1 cellular context compared by ENCODE assay signal in the genomic region with DNA sequence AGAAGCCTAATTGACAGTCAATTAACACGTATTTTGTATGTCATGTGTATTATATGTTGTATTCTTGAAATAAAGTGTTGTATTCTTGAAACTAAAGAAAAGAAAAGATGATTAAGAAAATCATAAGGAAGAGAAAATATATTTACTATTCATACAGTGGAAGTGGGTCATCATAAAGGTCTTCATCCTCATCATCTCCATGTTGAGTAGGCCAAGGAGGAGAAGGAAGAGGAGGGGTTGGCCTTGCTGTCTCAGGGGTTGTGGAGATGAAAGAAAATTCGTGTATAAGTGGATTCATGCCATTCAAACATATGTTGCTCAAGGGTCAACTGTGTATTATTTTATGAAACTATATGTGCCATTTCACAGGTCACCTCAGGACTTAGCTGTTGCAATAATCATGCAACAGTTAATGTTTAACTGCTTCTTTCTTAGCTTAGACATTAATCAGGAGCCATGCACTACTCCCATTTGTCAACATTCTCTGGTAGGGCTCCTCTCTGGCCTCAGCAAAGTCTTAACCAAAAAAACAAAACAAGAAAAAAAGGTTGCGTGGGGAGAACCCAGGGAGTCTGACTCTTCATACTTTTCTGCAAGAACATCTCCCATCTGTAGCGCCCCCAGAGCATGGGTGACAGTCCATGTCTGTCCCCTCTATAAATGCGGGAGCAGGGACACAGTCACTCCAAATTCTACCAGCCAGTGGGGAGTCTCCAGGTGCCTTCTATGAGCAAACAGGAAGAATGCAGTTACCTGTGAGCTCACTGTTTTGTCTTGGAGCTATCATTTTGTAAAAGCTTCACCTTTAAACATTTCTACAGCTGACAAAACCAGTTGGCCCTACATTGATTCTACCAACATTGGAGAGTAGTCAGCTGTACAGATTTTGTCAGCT.
TF ChIP-seq lines count a peak whose summit lies in the region.

No MANE protein-coding gene starts in this region.

TF ChIP-seq in HepG2, 621 proteins besides CTCF, POLR2A, EP300 and RAD21 (continued from another document and continues in another):
- TF ChIP-seq, protein P1, sequence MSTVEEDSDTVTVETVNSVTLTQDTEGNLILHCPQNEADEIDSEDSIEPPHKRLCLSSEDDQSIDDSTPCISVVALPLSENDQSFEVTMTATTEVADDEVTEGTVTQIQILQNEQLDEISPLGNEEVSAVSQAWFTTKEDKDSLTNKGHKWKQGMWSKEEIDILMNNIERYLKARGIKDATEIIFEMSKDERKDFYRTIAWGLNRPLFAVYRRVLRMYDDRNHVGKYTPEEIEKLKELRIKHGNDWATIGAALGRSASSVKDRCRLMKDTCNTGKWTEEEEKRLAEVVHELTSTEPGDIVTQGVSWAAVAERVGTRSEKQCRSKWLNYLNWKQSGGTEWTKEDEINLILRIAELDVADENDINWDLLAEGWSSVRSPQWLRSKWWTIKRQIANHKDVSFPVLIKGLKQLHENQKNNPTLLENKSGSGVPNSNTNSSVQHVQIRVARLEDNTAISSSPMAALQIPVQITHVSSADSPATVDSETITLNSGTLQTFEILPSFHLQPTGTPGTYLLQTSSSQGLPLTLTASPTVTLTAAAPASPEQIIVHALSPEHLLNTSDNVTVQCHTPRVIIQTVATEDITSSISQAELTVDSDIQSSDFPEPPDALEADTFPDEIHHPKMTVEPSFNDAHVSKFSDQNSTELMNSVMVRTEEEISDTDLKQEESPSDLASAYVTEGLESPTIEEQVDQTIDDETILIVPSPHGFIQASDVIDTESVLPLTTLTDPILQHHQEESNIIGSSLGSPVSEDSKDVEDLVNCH (CRISPR knock-in tag; IDR thresholded peaks at IDR 0.05), result no peak
- TF ChIP-seq RORA (CRISPR knock-in tag; IDR thresholded peaks at IDR 0.05) (no peak), SNAI1 (CRISPR knock-in tag; IDR thresholded peaks at IDR 0.05; ENCODE audit: borderline replicate concordance) (no peak), BORCS8-MEF2B (CRISPR knock-in tag; IDR thresholded peaks at IDR 0.05) (no peak), FOXC1 (CRISPR knock-in tag; IDR thresholded peaks at IDR 0.05; ENCODE audit: borderline replicate concordance) (no peak), MED1 (CRISPR knock-in tag; IDR thresholded peaks at IDR 0.05) (peak; percentile 93), ZNF136 (CRISPR knock-in tag; IDR thresholded peaks at IDR 0.05; ENCODE audit: low read depth) (no peak), RBFOX2 (IDR thresholded peaks at IDR 0.05; ENCODE audit: low read depth, low read length) (no peak), SAP130 (CRISPR knock-in tag; IDR thresholded peaks at IDR 0.05; ENCODE audit: low read depth) (peak; percentile 59; the same call in 1 of the 2 replicates), MIXL1 (CRISPR knock-in tag; IDR thresholded peaks at IDR 0.05) (0 out of 2 replicates have a peak, but pooled peaks have one; percentile 61), PHF20 (CRISPR knock-in tag; IDR thresholded peaks at IDR 0.05) (no peak), PLRG1 (conservative IDR thresholded peaks at IDR 0.05) (no peak), KLF6 (CRISPR knock-in tag; IDR thresholded peaks at IDR 0.05) (no peak), ZNF367 (CRISPR knock-in tag; IDR thresholded peaks at IDR 0.05; ENCODE audit: borderline replicate concordance) (no peak), TCF12 (IDR thresholded peaks at IDR 0.05) (no peak), TCF12 (CRISPR knock-in tag; IDR thresholded peaks at IDR 0.05) (no peak), RFXAP (CRISPR knock-in tag; IDR thresholded peaks at IDR 0.05; ENCODE audit: borderline replicate concordance) (no peak), PCBP2 (optimal IDR thresholded peaks at IDR 0.05; ENCODE audit: low read depth, low read length, poor library complexity, severe bottlenecking) (no peak), HMGA1 (CRISPR knock-in tag; conservative IDR thresholded peaks at IDR 0.05) (no peak), FOSL2 (CRISPR knock-in tag; IDR thresholded peaks at IDR 0.05) (0 out of 2 replicates have a peak, but pooled peaks have one; percentile 19), SOX13 (IDR thresholded peaks at IDR 0.05) (no peak), SOX13 (CRISPR knock-in tag; conservative IDR thresholded peaks at IDR 0.05 in 1 of 2, IDR thresholded peaks at IDR 0.05 in 1 of 2) (peak in 1 of 2 experiments; percentile 67; a peak in 2 of 4 replicates), ZNF780A (CRISPR knock-in tag; IDR thresholded peaks at IDR 0.05) (no peak), ZNF558 (CRISPR knock-in tag; IDR thresholded peaks at IDR 0.05; ENCODE audit: borderline replicate concordance) (no peak), ZSCAN25 (CRISPR knock-in tag; IDR thresholded peaks at IDR 0.05) (no peak), ELF4 (CRISPR knock-in tag; IDR thresholded peaks at IDR 0.05; ENCODE audit: borderline replicate concordance) (no peak), ZNF570 (CRISPR knock-in tag; IDR thresholded peaks at IDR 0.05; ENCODE audit: borderline replicate concordance) (no peak), ZNF207 (IDR thresholded peaks at IDR 0.05; ENCODE audit: borderline replicate concordance) (no peak), ZNF256 (CRISPR knock-in tag; conservative IDR thresholded peaks at IDR 0.05) (no peak), NR2C2 (CRISPR knock-in tag; IDR thresholded peaks at IDR 0.05; ENCODE audit: borderline replicate concordance) (peak; percentile 55; the same call in 1 of the 2 replicates), CENPT (CRISPR knock-in tag; IDR thresholded peaks at IDR 0.05; ENCODE audit: low read depth) (no peak), GATAD2A (CRISPR knock-in tag; IDR thresholded peaks at IDR 0.05) (peak; percentile 75), SMAD3 (CRISPR knock-in tag; IDR thresholded peaks at IDR 0.05) (0 out of 2 replicates have a peak, but pooled peaks have one; percentile 66), ZNF713 (CRISPR knock-in tag; IDR thresholded peaks at IDR 0.05) (no peak), ZNF292 (CRISPR knock-in tag; IDR thresholded peaks at IDR 0.05; ENCODE audit: borderline replicate concordance, low read depth) (no peak), ZNF777 (CRISPR knock-in tag; IDR thresholded peaks at IDR 0.05) (no peak), NR3C1 (CRISPR knock-in tag; IDR thresholded peaks at IDR 0.05) (no peak), HCFC1 (IDR thresholded peaks at IDR 0.05; ENCODE audit: low read depth, low read length) (no peak)
- TF ChIP-seq, protein P2, sequence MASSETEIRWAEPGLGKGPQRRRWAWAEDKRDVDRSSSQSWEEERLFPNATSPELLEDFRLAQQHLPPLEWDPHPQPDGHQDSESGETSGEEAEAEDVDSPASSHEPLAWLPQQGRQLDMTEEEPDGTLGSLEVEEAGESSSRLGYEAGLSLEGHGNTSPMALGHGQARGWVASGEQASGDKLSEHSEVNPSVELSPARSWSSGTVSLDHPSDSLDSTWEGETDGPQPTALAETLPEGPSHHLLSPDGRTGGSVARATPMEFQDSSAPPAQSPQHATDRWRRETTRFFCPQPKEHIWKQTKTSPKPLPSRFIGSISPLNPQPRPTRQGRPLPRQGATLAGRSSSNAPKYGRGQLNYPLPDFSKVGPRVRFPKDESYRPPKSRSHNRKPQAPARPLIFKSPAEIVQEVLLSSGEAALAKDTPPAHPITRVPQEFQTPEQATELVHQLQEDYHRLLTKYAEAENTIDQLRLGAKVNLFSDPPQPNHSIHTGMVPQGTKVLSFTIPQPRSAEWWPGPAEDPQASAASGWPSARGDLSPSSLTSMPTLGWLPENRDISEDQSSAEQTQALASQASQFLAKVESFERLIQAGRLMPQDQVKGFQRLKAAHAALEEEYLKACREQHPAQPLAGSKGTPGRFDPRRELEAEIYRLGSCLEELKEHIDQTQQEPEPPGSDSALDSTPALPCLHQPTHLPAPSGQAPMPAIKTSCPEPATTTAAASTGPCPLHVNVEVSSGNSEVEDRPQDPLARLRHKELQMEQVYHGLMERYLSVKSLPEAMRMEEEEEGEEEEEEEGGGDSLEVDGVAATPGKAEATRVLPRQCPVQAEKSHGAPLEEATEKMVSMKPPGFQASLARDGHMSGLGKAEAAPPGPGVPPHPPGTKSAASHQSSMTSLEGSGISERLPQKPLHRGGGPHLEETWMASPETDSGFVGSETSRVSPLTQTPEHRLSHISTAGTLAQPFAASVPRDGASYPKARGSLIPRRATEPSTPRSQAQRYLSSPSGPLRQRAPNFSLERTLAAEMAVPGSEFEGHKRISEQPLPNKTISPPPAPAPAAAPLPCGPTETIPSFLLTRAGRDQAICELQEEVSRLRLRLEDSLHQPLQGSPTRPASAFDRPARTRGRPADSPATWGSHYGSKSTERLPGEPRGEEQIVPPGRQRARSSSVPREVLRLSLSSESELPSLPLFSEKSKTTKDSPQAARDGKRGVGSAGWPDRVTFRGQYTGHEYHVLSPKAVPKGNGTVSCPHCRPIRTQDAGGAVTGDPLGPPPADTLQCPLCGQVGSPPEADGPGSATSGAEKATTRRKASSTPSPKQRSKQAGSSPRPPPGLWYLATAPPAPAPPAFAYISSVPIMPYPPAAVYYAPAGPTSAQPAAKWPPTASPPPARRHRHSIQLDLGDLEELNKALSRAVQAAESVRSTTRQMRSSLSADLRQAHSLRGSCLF (CRISPR knock-in tag; IDR thresholded peaks at IDR 0.05; ENCODE audit: borderline replicate concordance), result no peak
- TF ChIP-seq, protein P3, sequence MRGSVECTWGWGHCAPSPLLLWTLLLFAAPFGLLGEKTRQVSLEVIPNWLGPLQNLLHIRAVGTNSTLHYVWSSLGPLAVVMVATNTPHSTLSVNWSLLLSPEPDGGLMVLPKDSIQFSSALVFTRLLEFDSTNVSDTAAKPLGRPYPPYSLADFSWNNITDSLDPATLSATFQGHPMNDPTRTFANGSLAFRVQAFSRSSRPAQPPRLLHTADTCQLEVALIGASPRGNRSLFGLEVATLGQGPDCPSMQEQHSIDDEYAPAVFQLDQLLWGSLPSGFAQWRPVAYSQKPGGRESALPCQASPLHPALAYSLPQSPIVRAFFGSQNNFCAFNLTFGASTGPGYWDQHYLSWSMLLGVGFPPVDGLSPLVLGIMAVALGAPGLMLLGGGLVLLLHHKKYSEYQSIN (CRISPR knock-in tag; IDR thresholded peaks at IDR 0.05; ENCODE audit: borderline replicate concordance), result no peak
- TF ChIP-seq, protein P4, sequence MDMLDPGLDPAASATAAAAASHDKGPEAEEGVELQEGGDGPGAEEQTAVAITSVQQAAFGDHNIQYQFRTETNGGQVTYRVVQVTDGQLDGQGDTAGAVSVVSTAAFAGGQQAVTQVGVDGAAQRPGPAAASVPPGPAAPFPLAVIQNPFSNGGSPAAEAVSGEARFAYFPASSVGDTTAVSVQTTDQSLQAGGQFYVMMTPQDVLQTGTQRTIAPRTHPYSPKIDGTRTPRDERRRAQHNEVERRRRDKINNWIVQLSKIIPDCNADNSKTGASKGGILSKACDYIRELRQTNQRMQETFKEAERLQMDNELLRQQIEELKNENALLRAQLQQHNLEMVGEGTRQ (IDR thresholded peaks at IDR 0.05; ENCODE audit: low read depth, low read length), result no peak
- TF ChIP-seq, protein P4 (CRISPR knock-in tag; IDR thresholded peaks at IDR 0.05; ENCODE audit: borderline replicate concordance), result no peak
- TF ChIP-seq, protein P5, sequence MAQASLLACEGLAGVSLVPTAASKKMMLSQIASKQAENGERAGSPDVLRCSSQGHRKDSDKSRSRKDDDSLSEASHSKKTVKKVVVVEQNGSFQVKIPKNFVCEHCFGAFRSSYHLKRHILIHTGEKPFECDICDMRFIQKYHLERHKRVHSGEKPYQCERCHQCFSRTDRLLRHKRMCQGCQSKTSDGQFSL (CRISPR knock-in tag; IDR thresholded peaks at IDR 0.05), result no peak
- TF ChIP-seq, protein P6, sequence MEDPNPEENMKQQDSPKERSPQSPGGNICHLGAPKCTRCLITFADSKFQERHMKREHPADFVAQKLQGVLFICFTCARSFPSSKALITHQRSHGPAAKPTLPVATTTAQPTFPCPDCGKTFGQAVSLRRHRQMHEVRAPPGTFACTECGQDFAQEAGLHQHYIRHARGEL (CRISPR knock-in tag; IDR thresholded peaks at IDR 0.05), result no peak
- TF ChIP-seq, protein P7, sequence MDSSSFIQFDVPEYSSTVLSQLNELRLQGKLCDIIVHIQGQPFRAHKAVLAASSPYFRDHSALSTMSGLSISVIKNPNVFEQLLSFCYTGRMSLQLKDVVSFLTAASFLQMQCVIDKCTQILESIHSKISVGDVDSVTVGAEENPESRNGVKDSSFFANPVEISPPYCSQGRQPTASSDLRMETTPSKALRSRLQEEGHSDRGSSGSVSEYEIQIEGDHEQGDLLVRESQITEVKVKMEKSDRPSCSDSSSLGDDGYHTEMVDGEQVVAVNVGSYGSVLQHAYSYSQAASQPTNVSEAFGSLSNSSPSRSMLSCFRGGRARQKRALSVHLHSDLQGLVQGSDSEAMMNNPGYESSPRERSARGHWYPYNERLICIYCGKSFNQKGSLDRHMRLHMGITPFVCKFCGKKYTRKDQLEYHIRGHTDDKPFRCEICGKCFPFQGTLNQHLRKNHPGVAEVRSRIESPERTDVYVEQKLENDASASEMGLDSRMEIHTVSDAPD (CRISPR knock-in tag; IDR thresholded peaks at IDR 0.05), result no peak
- TF ChIP-seq, protein P8, sequence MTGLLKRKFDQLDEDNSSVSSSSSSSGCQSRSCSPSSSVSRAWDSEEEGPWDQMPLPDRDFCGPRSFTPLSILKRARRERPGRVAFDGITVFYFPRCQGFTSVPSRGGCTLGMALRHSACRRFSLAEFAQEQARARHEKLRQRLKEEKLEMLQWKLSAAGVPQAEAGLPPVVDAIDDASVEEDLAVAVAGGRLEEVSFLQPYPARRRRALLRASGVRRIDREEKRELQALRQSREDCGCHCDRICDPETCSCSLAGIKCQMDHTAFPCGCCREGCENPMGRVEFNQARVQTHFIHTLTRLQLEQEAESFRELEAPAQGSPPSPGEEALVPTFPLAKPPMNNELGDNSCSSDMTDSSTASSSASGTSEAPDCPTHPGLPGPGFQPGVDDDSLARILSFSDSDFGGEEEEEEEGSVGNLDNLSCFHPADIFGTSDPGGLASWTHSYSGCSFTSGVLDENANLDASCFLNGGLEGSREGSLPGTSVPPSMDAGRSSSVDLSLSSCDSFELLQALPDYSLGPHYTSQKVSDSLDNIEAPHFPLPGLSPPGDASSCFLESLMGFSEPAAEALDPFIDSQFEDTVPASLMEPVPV (CRISPR knock-in tag; IDR thresholded peaks at IDR 0.05), result no peak
- TF ChIP-seq, protein P9, sequence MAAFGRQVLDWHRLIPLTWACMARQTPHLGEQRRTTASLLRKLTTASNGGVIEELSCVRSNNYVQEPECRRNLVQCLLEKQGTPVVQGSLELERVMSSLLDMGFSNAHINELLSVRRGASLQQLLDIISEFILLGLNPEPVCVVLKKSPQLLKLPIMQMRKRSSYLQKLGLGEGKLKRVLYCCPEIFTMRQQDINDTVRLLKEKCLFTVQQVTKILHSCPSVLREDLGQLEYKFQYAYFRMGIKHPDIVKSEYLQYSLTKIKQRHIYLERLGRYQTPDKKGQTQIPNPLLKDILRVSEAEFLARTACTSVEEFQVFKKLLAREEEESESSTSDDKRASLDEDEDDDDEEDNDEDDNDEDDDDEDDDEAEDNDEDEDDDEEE (CRISPR knock-in tag; IDR thresholded peaks at IDR 0.05), result no peak
